Comparison of ENCODE assay signal across 27 cellular contexts in the genomic region with DNA sequence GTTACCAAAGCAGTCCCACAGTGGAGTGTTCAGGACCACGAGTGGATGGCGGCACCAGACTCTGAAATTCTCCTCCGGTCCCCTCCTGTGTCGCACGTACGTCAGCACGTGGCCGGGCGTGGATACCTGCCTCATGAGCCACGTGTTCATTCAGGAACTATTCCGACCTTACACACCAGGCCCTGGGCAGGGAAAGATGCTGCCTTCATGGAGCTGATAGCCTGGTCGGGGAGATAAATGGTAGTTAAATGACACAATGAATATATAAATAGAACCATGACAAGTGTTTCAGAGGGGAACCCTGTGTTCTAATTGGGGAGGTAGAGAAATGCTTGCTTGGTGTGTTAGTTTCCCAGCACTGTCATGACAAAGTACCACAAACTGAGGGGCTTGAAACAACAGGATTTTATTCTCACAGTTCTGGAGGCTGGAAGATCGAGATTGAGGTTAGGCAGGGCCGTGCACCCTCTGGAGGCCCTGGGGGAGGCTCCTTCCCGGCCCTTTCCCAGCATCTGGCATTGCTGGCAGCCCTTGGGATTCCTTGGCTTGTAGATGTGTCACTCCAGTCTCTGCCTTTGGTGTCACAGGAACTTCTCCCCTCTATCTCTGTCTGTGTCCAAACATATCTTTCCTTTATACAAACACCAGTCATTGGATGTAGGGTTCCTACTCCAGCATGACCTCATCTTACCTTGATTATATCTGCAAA.
"Had no signal": no experiment of that assay in that cellular context is flagged by ENCODE, and none has a peak within 500 bp of the region (broad histone marks: within the 10 kb centered on the region; RNA-seq: fewer than 3 reads in every experiment).

No MANE protein-coding gene starts in this region.

- H3K4me1 ChIP-seq: adrenal gland, body of pancreas, gastrocnemius medialis, lower lobe of right lung, parathyroid adenoma, psoas muscle, testis, transverse colon had no signal

- H3K27me3 ChIP-seq: body of pancreas, gastrocnemius medialis, testis, transverse colon had no signal

- H3K4me1 Mint-ChIP-seq: naive B cell had no signal

- H3K9ac ChIP-seq: parathyroid adenoma had no signal

- ATAC-seq: activated CD8-positive, alpha-beta T cell treated with anti-CD3 and anti-CD28 coated beads for 36 hours; activated T-cell treated with anti-CD3 and anti-CD28 coated beads, Interleukin-2, amount 50 U/mL, for 4 hours; body of pancreas; effector memory CD8-positive, alpha-beta T cell; gastrocnemius medialis; left colon; lower lobe of right lung; mucosa of descending colon; stimulated activated naive CD8-positive, alpha-beta T cell treated with anti-CD3 and anti-CD28 coated beads, Interleukin-15, Interleukin-2, amounts not matched to agents 100 U/mL and 50 U/mL, for 24 hours had no signal

- H3K9me3 ChIP-seq: adrenal gland, body of pancreas, gastrocnemius medialis, lower lobe of right lung, mucosa of descending colon, psoas muscle, testis, transverse colon had no signal

- DNase-seq: activated CD4-positive, alpha-beta T cell treated with anti-CD3 and anti-CD28 coated beads, Interleukin-2, amount 50 U/mL, for 1 hour; activated CD4-positive, CD25-positive, alpha-beta regulatory T cell treated with anti-CD3 and anti-CD28 coated beads, Interleukin-2, amount 50 U/mL, for 72 hours; activated CD8-positive, alpha-beta T cell treated with anti-CD3 and anti-CD28 coated beads for 36 hours; activated naive CD4-positive, alpha-beta T cell treated with Interleukin-2 at 50 U/mL for 16 hours; activated T-cell treated with anti-CD3 and anti-CD28 coated beads, Interleukin-2, amount 50 U/mL, for 4 hours; adrenal gland; body of pancreas; cortex of kidney; effector memory CD8-positive, alpha-beta T cell; erythroblast; gastrocnemius medialis; glutamatergic neuron; hippocampal formation; left colon; lower lobe of right lung; mucosa of descending colon; naive B cell; nephron progenitor cell; psoas muscle; stimulated activated CD4-positive, alpha-beta T cell treated with anti-CD3 and anti-CD28 coated beads, Interleukin-2, amount 100 ng/mL, for 48 hours; stimulated activated naive CD8-positive, alpha-beta T cell treated with anti-CD3 and anti-CD28 coated beads, Interleukin-15, Interleukin-2, amounts not matched to agents 100 U/mL and 50 U/mL, for 24 hours; T-helper 2 cell; testis; transverse colon had no signal

- H3K9me3 Mint-ChIP-seq: activated CD8-positive, alpha-beta T cell treated with anti-CD3 and anti-CD28 coated beads for 36 hours; activated T-cell treated with anti-CD3 and anti-CD28 coated beads, Interleukin-2, amount 50 U/mL, for 4 hours; activated T-helper 2 cell treated with anti-CD3 and anti-CD28 coated beads, Interferon-gamma antibody, Interleukin-2, Interleukin-4, amounts not matched to agents 10 μg/mL and 5 μg/mL and 100 μg/mL, durations not matched to agents 14 hours and 24 hours and 36 hours; effector memory CD8-positive, alpha-beta T cell; naive B cell; nephron progenitor cell had no signal

- H3K4me3 ChIP-seq: adrenal gland, body of pancreas, gastrocnemius medialis, lower lobe of right lung, mucosa of descending colon, psoas muscle, testis, transverse colon had no signal

- H3K27ac ChIP-seq: adrenal gland, body of pancreas, gastrocnemius medialis, lower lobe of right lung, parathyroid adenoma, psoas muscle, testis, transverse colon had no signal

- H3K36me3 Mint-ChIP-seq: activated naive CD8-positive, alpha-beta T cell; naive B cell had no signal

- H3K27ac Mint-ChIP-seq: activated CD8-positive, alpha-beta T cell treated with anti-CD3 and anti-CD28 coated beads for 36 hours; activated naive CD8-positive, alpha-beta T cell; activated T-helper 2 cell treated with anti-CD3 and anti-CD28 coated beads, Interferon-gamma antibody, Interleukin-2, Interleukin-4, amounts not matched to agents 10 μg/mL and 5 μg/mL and 100 μg/mL, durations not matched to agents 14 hours and 24 hours and 36 hours; naive B cell; nephron progenitor cell had no signal

- H2AFZ ChIP-seq: parathyroid adenoma had no signal

- H3K27me3 Mint-ChIP-seq: activated CD8-positive, alpha-beta T cell treated with anti-CD3 and anti-CD28 coated beads for 36 hours; activated naive CD8-positive, alpha-beta T cell; effector memory CD8-positive, alpha-beta T cell had no signal

- H3K36me3 ChIP-seq: adrenal gland, gastrocnemius medialis, lower lobe of right lung, transverse colon had no signal

- H3K4me3 Mint-ChIP-seq: activated CD8-positive, alpha-beta T cell treated with anti-CD3 and anti-CD28 coated beads for 36 hours; activated naive CD8-positive, alpha-beta T cell; activated T-cell treated with anti-CD3 and anti-CD28 coated beads, Interleukin-2, amount 50 U/mL, for 4 hours; effector memory CD8-positive, alpha-beta T cell; naive B cell; nephron progenitor cell had no signal
